Comparison of ENCODE assay signal across 8 cellular contexts in the genomic region with DNA sequence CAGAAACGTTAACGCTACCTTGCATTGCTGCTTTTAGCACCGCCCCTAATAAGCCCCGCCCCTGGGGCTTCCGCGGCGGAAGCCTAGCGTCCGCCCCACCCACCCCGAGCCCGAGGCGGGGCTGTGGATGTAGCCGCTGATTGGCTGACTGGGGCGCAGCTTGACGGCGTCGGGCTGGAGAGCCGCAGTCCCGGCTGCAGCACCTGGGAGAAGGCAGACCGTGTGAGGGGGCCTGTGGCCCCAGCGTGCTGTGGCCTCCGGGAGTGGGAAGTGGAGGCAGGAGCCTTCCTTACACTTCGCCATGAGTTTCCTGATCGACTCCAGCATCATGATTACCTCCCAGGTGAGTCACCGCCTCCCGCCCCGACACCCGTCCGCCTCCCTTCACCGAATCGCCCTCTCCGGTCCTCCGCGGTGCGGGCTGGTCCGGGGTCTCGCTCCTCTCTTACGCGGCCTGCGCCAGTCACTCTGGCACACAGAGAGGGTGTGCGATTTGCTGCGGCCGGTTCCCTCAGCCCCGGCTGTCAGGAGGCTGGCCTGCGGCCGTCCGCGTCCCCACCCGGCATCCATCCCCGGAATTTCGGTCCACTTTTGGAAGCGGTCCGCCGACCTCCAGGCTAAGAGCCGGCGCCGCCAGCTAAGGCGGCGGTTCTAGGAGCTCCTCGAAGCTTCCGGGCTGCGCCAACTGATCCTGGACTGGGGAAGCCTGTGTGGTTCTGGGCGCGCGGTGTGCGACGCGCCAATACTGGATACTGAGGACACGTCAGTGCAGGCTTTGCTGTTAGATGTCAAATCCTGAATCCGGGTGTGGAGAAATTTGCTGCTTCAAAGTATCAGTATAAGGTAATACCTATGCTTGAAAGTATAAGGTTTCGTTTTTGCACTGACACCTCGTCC. TPM values are rescaled to one million over a fixed set of nuclear protein-coding genes. Genes with fewer than 3 reads are reported as not detected.
DNase-seq lines count a peak whose midpoint lies in the region; ATAC-seq and TF ChIP-seq lines count a peak whose summit lies in the region.
"Not testable (repeated sequence)": the region's sequence is repeated elsewhere in the genome, so short reads cannot be mapped to it uniquely, and the experiment has no call there.

A gene (plus strand): TSS at position 185 of the 897 bp plus-strand sequence. CDS start 117 bp downstream, at position 302.

- not testable (repeated sequence) for H3K36me3 ChIP-seq in SU-DHL-6 (ENCODE audit: low read length); ovary; thymus (ENCODE audit: control insufficient read depth, insufficient read depth)

- H3K9me3 ChIP-seq in SU-DHL-6 (ENCODE audit: insufficient read depth, low read length); ovary; thymus (ENCODE audit: control insufficient read depth): not testable (repeated sequence)

- not testable (repeated sequence) for H3K79me2 ChIP-seq in SU-DHL-6 (ENCODE audit: insufficient read depth, low read length)

- not testable (repeated sequence) for H3K9me3 Mint-ChIP-seq in activated naive CD8-positive, alpha-beta T cell treated with anti-CD3 and anti-CD28 coated beads for 36 hours

- not testable (repeated sequence) for H3K9me2 ChIP-seq in SU-DHL-6 (replicated peaks; ENCODE audit: insufficient read depth, low read length)

- H3F3A ChIP-seq in SU-DHL-6 (ENCODE audit: insufficient read depth), result not testable (repeated sequence)

- peak within 1 kb of the TSS; percentile 70 for H3K4me2 ChIP-seq in SU-DHL-6 (ENCODE audit: low read depth, low read length, poor library complexity, severe bottlenecking)

- H3K9ac ChIP-seq in SU-DHL-6 (ENCODE audit: low read length), result peak within 1 kb of the TSS; percentile 70

- TF ChIP-seq POLR2A in GM10847 (IDR thresholded peaks at IDR 0.05; ENCODE audit: extremely low read depth, insufficient read length), result peak; percentile 87
- TF ChIP-seq POLR2A in ovary (IDR thresholded peaks at IDR 0.05), result peak; percentile 43

- not testable (repeated sequence) for TF ChIP-seq EP300 in ovary (IDR thresholded peaks at IDR 0.05)

- not testable (repeated sequence) for H3K36me3 Mint-ChIP-seq in activated naive CD8-positive, alpha-beta T cell treated with anti-CD3 and anti-CD28 coated beads for 36 hours

- not testable (repeated sequence) for TF ChIP-seq CTCF in SU-DHL-6 (IDR thresholded peaks at IDR 0.05; ENCODE audit: insufficient read depth, low read length, poor library complexity, severe bottlenecking); ovary (IDR thresholded peaks at IDR 0.05)

- peak within 1 kb of the TSS; percentile 83 for H3K4me3 Mint-ChIP-seq in activated naive CD8-positive, alpha-beta T cell treated with anti-CD3 and anti-CD28 coated beads for 36 hours

- not testable (repeated sequence) for H3K27me3 Mint-ChIP-seq in activated naive CD8-positive, alpha-beta T cell treated with anti-CD3 and anti-CD28 coated beads for 36 hours

- intact Hi-C loops in Right ventricle myocardium superior (cut with DNase I); ovary (cut with DNase I): not testable (repeated sequence)

- not testable (repeated sequence) for H3K4me1 ChIP-seq in ovary (ENCODE audit: insufficient read depth); thymus (ENCODE audit: control insufficient read depth, insufficient read depth, low read length)

- not testable (repeated sequence) for H3K27ac ChIP-seq in SU-DHL-6 (ENCODE audit: low read depth, low read length)
- H3K27ac ChIP-seq in ovary (peak within 1 kb of the TSS; percentile 74 to 92), thymus (ENCODE audit: low read depth) (peak within 1 kb of the TSS; percentile 46)

- H2AFZ ChIP-seq in SU-DHL-6 (ENCODE audit: low read depth, low read length, severe bottlenecking), result not testable (repeated sequence)

- H3K27ac Mint-ChIP-seq in activated naive CD8-positive, alpha-beta T cell treated with anti-CD3 and anti-CD28 coated beads for 36 hours, result peak within 1 kb of the TSS; percentile 73

- H3K4me3 ChIP-seq in SU-DHL-6 (ENCODE audit: insufficient read depth, low read length, poor library complexity, severe bottlenecking), result peak within 1 kb of the TSS; percentile 65
- H3K4me3 ChIP-seq in ovary, result peak within 1 kb of the TSS; percentile 62
- peak within 1 kb of the TSS; percentile 54 for H3K4me3 ChIP-seq in thymus (ENCODE audit: low read length)

- ATAC-seq in HG02678 (IDR thresholded peaks at IDR 0.05; ENCODE audit: unreplicated experiment) (peak; percentile 98), Right ventricle myocardium superior (ENCODE audit: poor library complexity) (peak; percentile 100)

- 0 to 1% (median 0%) methylated on average over 43 to 54 of the region's 72 CpGs for WGBS in ovary, 3 donors
- WGBS in thymus, result under 1% methylated on average over 55 of the region's 72 CpGs

- DNase-seq in NCI-H1105 treated with DMSO at 0.1 percent for 48 hours (lab: John Stamatoyannopoulos, UW) (peak; percentile 87), Right ventricle myocardium superior (peak; percentile 95), ovary (peak; percentile 84 to 93 (median 89))
- peak; percentile 91 for DNase-seq in activated naive CD8-positive, alpha-beta T cell treated with anti-CD3 and anti-CD28 coated beads for 36 hours

- not testable (repeated sequence) for H3K27me3 ChIP-seq in SU-DHL-6 (ENCODE audit: low read length); ovary; thymus (ENCODE audit: control insufficient read depth, insufficient read depth)

- H4K20me1 ChIP-seq in SU-DHL-6 (ENCODE audit: low read depth, low read length), result not testable (repeated sequence)

- peaks cover 38% of the 10 kb centered on the region for H3K4me1 Mint-ChIP-seq in activated naive CD8-positive, alpha-beta T cell treated with anti-CD3 and anti-CD28 coated beads for 36 hours

RNA-seq across cellular contexts. Expression of the gene that starts here (rescaled TPM):
- total RNA-seq in activated naive CD8-positive, alpha-beta T cell treated with anti-CD3 and anti-CD28 coated beads for 36 hours, result 10 to 100 TPM; 16.7 to 18.2 TPM
- 5.9 TPM for total RNA-seq in Right ventricle myocardium superior
- 10 to 100 TPM in 5 of 7 donors, 1 to 10 TPM in 2; 7.5 to 17.6 (median 13.7) TPM for total RNA-seq in ovary
- polyA plus RNA-seq in ovary, result 10 to 100 TPM; 10.4 to 16.9 TPM
- polyA plus RNA-seq in thymus, result 31.5 TPM
